19 cellular contexts compared by ENCODE assay signal in the genomic region with DNA sequence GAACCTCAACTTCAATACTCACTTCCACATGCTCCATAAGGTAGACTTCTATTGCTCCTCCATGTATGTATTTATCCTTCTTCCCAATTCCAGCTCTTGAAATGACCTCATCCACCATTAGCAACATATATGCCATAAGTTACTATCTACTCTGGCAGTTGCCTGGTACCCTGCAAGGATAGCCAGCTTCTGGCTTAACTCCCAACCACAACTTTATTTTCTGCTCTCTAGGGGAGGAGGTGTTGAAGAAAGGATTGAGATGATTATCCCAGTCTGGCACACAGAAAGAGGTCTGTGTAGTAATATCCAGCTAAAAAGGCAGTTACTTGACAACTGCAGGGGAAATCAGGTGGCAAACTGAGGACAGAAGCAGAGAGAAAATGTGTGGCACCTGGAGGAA.
"Had no signal": no experiment of that assay in that cellular context is flagged by ENCODE, and none has a peak within 500 bp of the region (broad histone marks: within the 10 kb centered on the region; RNA-seq: fewer than 3 reads in every experiment).

No MANE protein-coding gene starts in this region.

- H3K27ac ChIP-seq: esophagus squamous epithelium, lower lobe of right lung, prostate gland, right lobe of liver, VCaP had no signal

- H3K4me3 ChIP-seq: esophagus squamous epithelium, lower lobe of right lung, prostate gland, right lobe of liver, smooth muscle cell, stomach had no signal

- H3K36me3 ChIP-seq: esophagus squamous epithelium, lower lobe of right lung, prostate gland, right lobe of liver, stomach had no signal

- H3K9me3 ChIP-seq: esophagus squamous epithelium, lower lobe of right lung, prostate gland, right lobe of liver, stomach had no signal

- H3K4me1 ChIP-seq: prostate gland had no signal

- H3K4me2 ChIP-seq: smooth muscle cell had no signal

- ATAC-seq: activated T-cell treated with anti-CD3 and anti-CD28 coated beads, Interleukin-2, amount 50 U/mL, for 72 hours; lower lobe of right lung; naive thymus-derived CD8-positive, alpha-beta T cell; right lobe of liver had no signal

- H3K27me3 ChIP-seq: esophagus squamous epithelium, right lobe of liver, stomach had no signal

- DNase-seq: activated CD4-positive, alpha-beta T cell treated with anti-CD3 and anti-CD28 coated beads, Interleukin-2, amount 50 U/mL, for 1 hour; activated CD4-positive, CD25-positive, alpha-beta regulatory T cell treated with anti-CD3 and anti-CD28 coated beads, Interleukin-2, amount 50 U/mL, for 72 hours; activated CD8-positive, alpha-beta memory T cell treated with anti-CD3 and anti-CD28 coated beads for 24 hours; activated gamma-delta T cell; activated T-cell treated with anti-CD3 and anti-CD28 coated beads, Interleukin-2, amount 50 U/mL, for 72 hours; effector memory CD4-positive, alpha-beta T cell; esophagus squamous epithelium; foreskin fibroblast; hippocampal formation; lower lobe of right lung; naive thymus-derived CD8-positive, alpha-beta T cell; right lobe of liver; stimulated activated CD4-positive, alpha-beta T cell treated with anti-CD3 and anti-CD28 coated beads, Interleukin-4, amount 100 ng/mL, for 1 hour; stomach; T-helper 9 cell; trophoblast cell had no signal
